Comparison of ENCODE assay signal across 16 cellular contexts in the genomic region with DNA sequence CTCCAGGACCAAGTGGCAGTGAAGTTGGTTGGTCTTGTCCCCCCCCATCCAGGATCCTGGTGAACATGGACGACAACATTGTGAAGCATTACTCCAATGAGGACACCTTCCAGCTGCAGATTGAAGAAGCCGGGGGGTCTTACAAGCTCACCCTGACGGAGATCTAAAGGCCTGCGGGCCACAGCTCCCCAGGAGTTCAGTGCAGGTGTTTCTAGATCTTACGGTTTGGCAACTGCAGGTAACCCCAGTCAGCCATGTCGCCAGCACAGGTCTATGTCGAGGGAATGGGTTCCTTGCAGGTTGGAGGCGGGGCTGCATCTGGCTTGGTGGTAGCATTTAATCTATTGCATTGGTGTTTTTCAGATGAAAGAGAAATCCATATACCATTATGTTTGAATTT. TPM values are rescaled to one million over a fixed set of nuclear protein-coding genes. Genes with fewer than 3 reads are reported as not detected.
DNase-seq lines count a peak whose midpoint lies in the region; ATAC-seq, FAIRE-seq and TF ChIP-seq lines count a peak whose summit lies in the region.
"Had no signal": no experiment of that assay in that cellular context is flagged by ENCODE, and none has a peak within 500 bp of the region (broad histone marks: within the 10 kb centered on the region; RNA-seq: fewer than 3 reads in every experiment).

No MANE protein-coding gene starts in this region.

- no peak for TF ChIP-seq POLR2A in testis (IDR thresholded peaks at IDR 0.05)

- 90 to 98% methylated on average over 5 to 8 of the region's 8 CpGs for WGBS in testis, 2 donors

- intact Hi-C loops in testis (cut with DNase I; ENCODE audit: low total_unique reads) = no loop called here
- intact Hi-C loops in activated T-helper 1 cell treated with anti-CD3 and anti-CD28 coated beads, Interleukin-12 subunit alpha, Interleukin-12 subunit beta, Interleukin-2, Interleukin-4 antibody, amounts not matched to agents 30 ng/mL and 10 ng/mL and 1 ng/mL, durations not matched to agents 14 hours and 24 hours and 36 hours (cut with micrococcal nuclease) = no loop called here

- POLR2A ChIA-PET in WTC11 (lab: Charles Lee) = no interaction called here

- H3K27ac Mint-ChIP-seq in activated T-cell treated with anti-CD3 and anti-CD28 coated beads, Interleukin-2, amount 50 U/mL, for 24 hours = no peak overlapping the region
- H3K27ac Mint-ChIP-seq in WTC11 = peak overlapping the region; percentile 89; the same call in 1 of the 2 replicates
- H3K27ac Mint-ChIP-seq in type B pancreatic cell = no peak overlapping the region
- no peak overlapping the region for H3K27ac Mint-ChIP-seq in activated T-helper 1 cell treated with anti-CD3 and anti-CD28 coated beads, Interleukin-12 subunit alpha, Interleukin-12 subunit beta, Interleukin-2, Interleukin-4 antibody, amounts not matched to agents 30 ng/mL and 10 ng/mL and 1 ng/mL, durations not matched to agents 14 hours and 24 hours and 36 hours
- H3K27ac Mint-ChIP-seq: CD8-positive, alpha-beta T cell had no signal

- H3K36me3 ChIP-seq in testis (ENCODE audit: low read depth, missing control alignments) = no peaks in the 10 kb centered on the region

- H3K4me1 ChIP-seq in testis = no peaks in the 10 kb centered on the region
- H3K4me1 ChIP-seq: Caco-2 had no signal

- H3K27ac ChIP-seq in testis = no peak overlapping the region
- H3K27ac ChIP-seq: 22Rv1, GM23248 had no signal

- DNase-seq in activated T-cell treated with anti-CD3 and anti-CD28 coated beads, Interleukin-2, amount 50 U/mL, for 24 hours = peak; percentile 15
- no peak for DNase-seq in activated T-cell treated with anti-CD3 and anti-CD28 coated beads, Interleukin-2, amount 50 U/mL, for 1 hour
- no peak for DNase-seq in WTC11 (ENCODE audit: low spot score)
- DNase-seq in mesenteric fat pad (ENCODE audit: low spot score) = peak; percentile 60
- DNase-seq in testis = peak; percentile 4
- DNase-seq in type B pancreatic cell (ENCODE audit: extremely low spot score, unreplicated experiment) = no peak
- no peak for DNase-seq in RCC 7860 (ENCODE audit: low spot score)
- no peak for DNase-seq in activated T-helper 1 cell treated with anti-CD3 and anti-CD28 coated beads, Interleukin-12 subunit alpha, Interleukin-12 subunit beta, Interleukin-2, Interleukin-4 antibody, amounts not matched to agents 30 ng/mL and 10 ng/mL and 1 ng/mL, durations not matched to agents 14 hours and 24 hours and 36 hours (ENCODE audit: low spot score)
- DNase-seq: Caco-2; CD8-positive, alpha-beta T cell; DMS53; GF-D8; GM23248; H7 had no signal

- FAIRE-seq in RCC 7860 (lab: Jason Lieb, UNC) = no peak

- no peaks in the 10 kb centered on the region for H3K27me3 ChIP-seq in testis

- TF ChIP-seq CTCF in WTC11 (IDR thresholded peaks at IDR 0.05) = no peak
- TF ChIP-seq CTCF in testis (IDR thresholded peaks at IDR 0.05) = no peak
- TF ChIP-seq CTCF in type B pancreatic cell (conservative IDR thresholded peaks at IDR 0.05) = no peak

- ATAC-seq in WTC11 = no peak
- ATAC-seq: CD8-positive, alpha-beta T cell had no signal

- H3K27me3 Mint-ChIP-seq in activated T-cell treated with anti-CD3 and anti-CD28 coated beads, Interleukin-2, amount 50 U/mL, for 24 hours = peaks cover 2% of the 10 kb centered on the region
- H3K27me3 Mint-ChIP-seq in WTC11 (ENCODE audit: low read depth) (no peaks in the 10 kb centered on the region), type B pancreatic cell (no peaks in the 10 kb centered on the region)
- no peaks in the 10 kb centered on the region for H3K27me3 Mint-ChIP-seq in activated T-helper 1 cell treated with anti-CD3 and anti-CD28 coated beads, Interleukin-12 subunit alpha, Interleukin-12 subunit beta, Interleukin-2, Interleukin-4 antibody, amounts not matched to agents 30 ng/mL and 10 ng/mL and 1 ng/mL, durations not matched to agents 14 hours and 24 hours and 36 hours (ENCODE audit: insufficient read depth)

- H3K9me3 ChIP-seq in testis = no peaks in the 10 kb centered on the region
- H3K9me3 ChIP-seq: Caco-2 had no signal

- no peaks in the 10 kb centered on the region for H3K4me1 Mint-ChIP-seq in activated T-cell treated with anti-CD3 and anti-CD28 coated beads, Interleukin-2, amount 50 U/mL, for 24 hours (ENCODE audit: low read depth)
- peaks cover 11% of the 10 kb centered on the region for H3K4me1 Mint-ChIP-seq in WTC11
- H3K4me1 Mint-ChIP-seq in type B pancreatic cell (ENCODE audit: unreplicated experiment) = peaks cover 5% of the 10 kb centered on the region
- no peaks in the 10 kb centered on the region for H3K4me1 Mint-ChIP-seq in activated T-helper 1 cell treated with anti-CD3 and anti-CD28 coated beads, Interleukin-12 subunit alpha, Interleukin-12 subunit beta, Interleukin-2, Interleukin-4 antibody, amounts not matched to agents 30 ng/mL and 10 ng/mL and 1 ng/mL, durations not matched to agents 14 hours and 24 hours and 36 hours (ENCODE audit: low read depth)

- H3K9me3 Mint-ChIP-seq in activated T-cell treated with anti-CD3 and anti-CD28 coated beads, Interleukin-2, amount 50 U/mL, for 24 hours = no peaks in the 10 kb centered on the region
- H3K9me3 Mint-ChIP-seq in WTC11 (0 out of 2 replicates have a peak, but pooled peaks cover 3% of the 10 kb centered on the region), type B pancreatic cell (no peaks in the 10 kb centered on the region)
- H3K9me3 Mint-ChIP-seq in activated T-helper 1 cell treated with anti-CD3 and anti-CD28 coated beads, Interleukin-12 subunit alpha, Interleukin-12 subunit beta, Interleukin-2, Interleukin-4 antibody, amounts not matched to agents 30 ng/mL and 10 ng/mL and 1 ng/mL, durations not matched to agents 14 hours and 24 hours and 36 hours = no peaks in the 10 kb centered on the region
- H3K9me3 Mint-ChIP-seq: CD8-positive, alpha-beta T cell had no signal

- H3K4me3 ChIP-seq in testis = no peak overlapping the region
- H3K4me3 ChIP-seq: GM23248 had no signal

- H3K4me3 Mint-ChIP-seq in activated T-cell treated with anti-CD3 and anti-CD28 coated beads, Interleukin-2, amount 50 U/mL, for 24 hours = no peak overlapping the region
- no peak overlapping the region for H3K4me3 Mint-ChIP-seq in WTC11
- H3K4me3 Mint-ChIP-seq in type B pancreatic cell = no peak overlapping the region
- H3K4me3 Mint-ChIP-seq in activated T-helper 1 cell treated with anti-CD3 and anti-CD28 coated beads, Interleukin-12 subunit alpha, Interleukin-12 subunit beta, Interleukin-2, Interleukin-4 antibody, amounts not matched to agents 30 ng/mL and 10 ng/mL and 1 ng/mL, durations not matched to agents 14 hours and 24 hours and 36 hours = no peak overlapping the region
- H3K4me3 Mint-ChIP-seq: CD14-positive monocyte; CD8-positive, alpha-beta T cell had no signal

- H3K36me3 Mint-ChIP-seq in activated T-cell treated with anti-CD3 and anti-CD28 coated beads, Interleukin-2, amount 50 U/mL, for 24 hours (ENCODE audit: low read depth) = no peaks in the 10 kb centered on the region
- H3K36me3 Mint-ChIP-seq in WTC11 (no peaks in the 10 kb centered on the region), type B pancreatic cell (peaks cover 14% of the 10 kb centered on the region)
- no peaks in the 10 kb centered on the region for H3K36me3 Mint-ChIP-seq in activated T-helper 1 cell treated with anti-CD3 and anti-CD28 coated beads, Interleukin-12 subunit alpha, Interleukin-12 subunit beta, Interleukin-2, Interleukin-4 antibody, amounts not matched to agents 30 ng/mL and 10 ng/mL and 1 ng/mL, durations not matched to agents 14 hours and 24 hours and 36 hours (ENCODE audit: low read depth)
- H3K36me3 Mint-ChIP-seq: CD8-positive, alpha-beta T cell had no signal

- CTCF ChIA-PET in WTC11 (lab: Charles Lee) = interaction anchor here (0.8 kb wide), 1 partner anchor 16 kb away, joined by 5 read pairs; no protein-coding TSS in a partner anchor

TF ChIP-seq in WTC11, 78 proteins besides CTCF, POLR2A, EP300 and RAD21 (continues in another document):
- TF ChIP-seq MXD4 (CRISPR knock-in tag; IDR thresholded peaks at IDR 0.05; ENCODE audit: borderline replicate concordance) = no peak
- TF ChIP-seq, protein P1, sequence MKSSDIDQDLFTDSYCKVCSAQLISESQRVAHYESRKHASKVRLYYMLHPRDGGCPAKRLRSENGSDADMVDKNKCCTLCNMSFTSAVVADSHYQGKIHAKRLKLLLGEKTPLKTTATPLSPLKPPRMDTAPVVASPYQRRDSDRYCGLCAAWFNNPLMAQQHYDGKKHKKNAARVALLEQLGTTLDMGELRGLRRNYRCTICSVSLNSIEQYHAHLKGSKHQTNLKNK (CRISPR knock-in tag; IDR thresholded peaks at IDR 0.05) = no peak
- no peak for TF ChIP-seq FOXP4 (CRISPR knock-in tag; IDR thresholded peaks at IDR 0.05)

RNA-seq across cellular contexts. Expression of gene KLF11, which starts 42.8 kb away (rescaled TPM):
- total RNA-seq in WTC11 (2021) (8.8 to 14.4 TPM (median 13.7 TPM) in 3 replicates), mesenteric fat pad (66.7 TPM), testis (10 to 100 TPM; 55.0 to 55.3 TPM), type B pancreatic cell (ENCODE audit: low replicate concordance) (11.8 and 13.1 TPM in 2 replicates)
- 72.2 TPM for polyA plus RNA-seq in testis (ENCODE audit: insufficient read depth, low read depth, low replicate concordance)
- total RNA-seq in activated T-helper 1 cell treated with anti-CD3 and anti-CD28 coated beads, Interleukin-12 subunit alpha, Interleukin-12 subunit beta, Interleukin-2, Interleukin-4 antibody, amounts not matched to agents 30 ng/mL and 10 ng/mL and 1 ng/mL, durations not matched to agents 14 hours and 24 hours and 36 hours = 7.8 and 10.8 TPM in 2 replicates

RNA-seq across cellular contexts. Expression of gene GRHL1, which starts 49.0 kb away (rescaled TPM):
- total RNA-seq in WTC11 (2021) (2.7 to 5.0 TPM (median 4.7 TPM) in 3 replicates), mesenteric fat pad (18.0 TPM), testis (1 to 10 TPM; 8.0 to 8.3 TPM), type B pancreatic cell (ENCODE audit: low replicate concordance) (37.4 and 120 TPM in 2 replicates)
- polyA plus RNA-seq in testis (ENCODE audit: insufficient read depth, low read depth, low replicate concordance) = 4.6 TPM
- total RNA-seq in activated T-helper 1 cell treated with anti-CD3 and anti-CD28 coated beads, Interleukin-12 subunit alpha, Interleukin-12 subunit beta, Interleukin-2, Interleukin-4 antibody, amounts not matched to agents 30 ng/mL and 10 ng/mL and 1 ng/mL, durations not matched to agents 14 hours and 24 hours and 36 hours = 1.4 and 1.5 TPM in 2 replicates
- polyA plus RNA-seq: CD14-positive monocyte had no signal

Comparison
In these comparisons a context has a peak if more than half of its experiments do, and no peak if none do; other contexts are left out.
1. DNase-seq: peak in activated T-cell treated with anti-CD3 and anti-CD28 coated beads, Interleukin-2, amount 50 U/mL, for 24 hours (single experiment), mesenteric fat pad (single experiment) and testis (single experiment); none in activated T-cell treated with anti-CD3 and anti-CD28 coated beads, Interleukin-2, amount 50 U/mL, for 1 hour (single experiment), WTC11 (single experiment), type B pancreatic cell (single experiment), RCC 7860 (single experiment) and activated T-helper 1 cell treated with anti-CD3 and anti-CD28 coated beads, Interleukin-12 subunit alpha, Interleukin-12 subunit beta, Interleukin-2, Interleukin-4 antibody, amounts not matched to agents 30 ng/mL and 10 ng/mL and 1 ng/mL, durations not matched to agents 14 hours and 24 hours and 36 hours (single experiment).